20 cellular contexts compared by ENCODE assay signal in the genomic region with DNA sequence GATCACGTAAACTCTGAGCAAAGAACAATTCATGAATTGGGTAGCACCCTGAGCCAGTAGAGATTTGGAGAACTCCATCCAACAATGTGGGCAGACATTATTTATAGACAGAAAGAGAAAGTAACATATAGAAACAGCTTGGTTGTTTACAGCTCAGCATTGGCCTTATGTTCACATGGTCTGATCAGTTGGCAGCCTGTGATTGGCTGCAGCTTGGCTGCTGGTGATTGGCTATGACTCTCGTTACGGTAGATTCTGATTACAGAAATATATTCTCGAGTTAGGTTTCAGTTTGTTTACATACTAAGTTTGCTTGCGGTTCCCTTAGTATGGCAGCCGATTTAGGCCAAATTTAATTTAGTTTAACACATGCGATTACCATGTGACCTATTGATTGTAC.
DNase-seq lines count a peak whose midpoint lies in the region; ATAC-seq and TF ChIP-seq lines count a peak whose summit lies in the region.
"Had no signal": no experiment of that assay in that cellular context is flagged by ENCODE, and none has a peak within 500 bp of the region (broad histone marks: within the 10 kb centered on the region; RNA-seq: fewer than 3 reads in every experiment).

No MANE protein-coding gene starts in this region.

- intact Hi-C loops in mammary epithelial cell (cut with micrococcal nuclease) = no loop called here

- H3K9me3 ChIP-seq in mammary epithelial cell (replicated peaks; ENCODE audit: insufficient read depth, low read length) = no peaks in the 10 kb centered on the region
- H3K9me3 ChIP-seq: BLaER1 had no signal

- WGBS in mammary epithelial cell (ENCODE audit: low coverage, missing lambda C conversion rate) = 81% methylated on average over 7 of the region's 7 CpGs

- DNase-seq in NCI-H2196 (lab: John Stamatoyannopoulos, UW; ENCODE audit: unreplicated experiment) (peak; percentile 1), NCI-H2196 treated with DMSO at 0.1 percent for 48 hours (lab: John Stamatoyannopoulos, UW; ENCODE audit: unreplicated experiment) (no peak), SK-MEL-5 (ENCODE audit: low read depth, low spot score) (peak; percentile 67), mammary epithelial cell (no peak), MV-4-11 (lab: John Stamatoyannopoulos, UW) (no peak)
- DNase-seq in stimulated activated CD4-positive, alpha-beta T cell treated with anti-CD3 and anti-CD28 coated beads, Interleukin-4, amount 100 ng/mL, for 4 hours = no peak
- DNase-seq: CD8-positive, alpha-beta memory T cell; DND-41; H9; KBM-7; NCI-H1092 treated with DMSO at 0.1 percent for 48 hours; NCI-H187 treated with DMSO at 0.1 percent for 48 hours; NCI-H2171; NCI-H510A treated with DMSO at 0.1 percent for 48 hours; SIG-M5; T-helper 2 cell had no signal

- peak; percentile 38 for ATAC-seq in HG03175 (IDR thresholded peaks at IDR 0.05; ENCODE audit: unreplicated experiment)
- ATAC-seq in GM21723 (IDR thresholded peaks at IDR 0.05; ENCODE audit: unreplicated experiment) = no peak

- H3K4me2 ChIP-seq in mammary epithelial cell (ENCODE audit: insufficient read depth, low read depth, low read length) = no peak overlapping the region
- H3K4me2 ChIP-seq: BLaER1 had no signal

- no peak overlapping the region for H3K27ac ChIP-seq in mammary epithelial cell (ENCODE audit: insufficient read depth, low read depth, low read length)
- H3K27ac ChIP-seq: 22Rv1, BLaER1 had no signal

- no peak overlapping the region for H3K4me3 ChIP-seq in mammary epithelial cell (replicated peaks in 1 of 3; ENCODE audit: insufficient read depth in 1 of 3, low read depth in 2 of 3, low read length in 3 of 3)
- H3K4me3 ChIP-seq: BLaER1 had no signal

- no peak overlapping the region for H2AFZ ChIP-seq in mammary epithelial cell (ENCODE audit: low read depth, low read length)

- no peaks in the 10 kb centered on the region for H3K27me3 ChIP-seq in mammary epithelial cell (ENCODE audit: insufficient read depth, low read length)
- H3K27me3 ChIP-seq: BLaER1 had no signal

- no peaks in the 10 kb centered on the region for H4K20me1 ChIP-seq in mammary epithelial cell (ENCODE audit: insufficient read depth, low read length)
- H4K20me1 ChIP-seq: BLaER1 had no signal

- TF ChIP-seq CTCF in mammary epithelial cell (conservative IDR thresholded peaks at IDR 0.05 in 1 of 2, IDR thresholded peaks at IDR 0.05 in 1 of 2; ENCODE audit: extremely low read depth in 1 of 2, insufficient read depth in 1 of 2, low read depth in 1 of 2, low read length in 2 of 2) = no peak

- in situ Hi-C loops in SK-MEL-5 (cut with HindIII; ENCODE audit: low pct_unique_long_range_greater_than_20kb, low sequenced_read_pairs) = no loop called here
- in situ Hi-C loops in mammary epithelial cell (cut with MboI; ENCODE audit: low sequenced_read_pairs in 2 of 2) = no loop called here

- no peaks in the 10 kb centered on the region for H3K79me2 ChIP-seq in mammary epithelial cell (ENCODE audit: insufficient read depth, low read length)

- H3K36me3 ChIP-seq in mammary epithelial cell (ENCODE audit: insufficient read depth, low read length) = no peaks in the 10 kb centered on the region
- H3K36me3 ChIP-seq: BLaER1 had no signal

- H3K4me1 ChIP-seq in mammary epithelial cell (ENCODE audit: insufficient read depth, low read length) = no peaks in the 10 kb centered on the region
- H3K4me1 ChIP-seq: BLaER1 had no signal

- BruUV-seq in mammary epithelial cell (replicated peaks; lab: Mats Ljungman, UMichigan) = no TSS peak

- no peak overlapping the region for H3K9ac ChIP-seq in mammary epithelial cell (ENCODE audit: insufficient read depth, low read length)
- H3K9ac ChIP-seq: BLaER1 had no signal

- dilution Hi-C loops in mammary epithelial cell (cut with HindIII; ENCODE audit: low sequenced_read_pairs) = no loop called here

- CTCF ChIA-PET in mammary epithelial cell (lab: Charles Lee; ENCODE audit: low non-redundant PET) = no interaction called here

Comparison
In these comparisons a context has a peak if more than half of its experiments do, and no peak if none do; other contexts are left out.
1. DNase-seq: peak in NCI-H2196 (single experiment) and SK-MEL-5 (single experiment); none in NCI-H2196 treated with DMSO at 0.1 percent for 48 hours (single experiment), stimulated activated CD4-positive, alpha-beta T cell treated with anti-CD3 and anti-CD28 coated beads, Interleukin-4, amount 100 ng/mL, for 4 hours (0 of 2), mammary epithelial cell (single experiment) and MV-4-11 (single experiment).